Comparison of ENCODE assay signal across 8 cellular contexts in the genomic region with DNA sequence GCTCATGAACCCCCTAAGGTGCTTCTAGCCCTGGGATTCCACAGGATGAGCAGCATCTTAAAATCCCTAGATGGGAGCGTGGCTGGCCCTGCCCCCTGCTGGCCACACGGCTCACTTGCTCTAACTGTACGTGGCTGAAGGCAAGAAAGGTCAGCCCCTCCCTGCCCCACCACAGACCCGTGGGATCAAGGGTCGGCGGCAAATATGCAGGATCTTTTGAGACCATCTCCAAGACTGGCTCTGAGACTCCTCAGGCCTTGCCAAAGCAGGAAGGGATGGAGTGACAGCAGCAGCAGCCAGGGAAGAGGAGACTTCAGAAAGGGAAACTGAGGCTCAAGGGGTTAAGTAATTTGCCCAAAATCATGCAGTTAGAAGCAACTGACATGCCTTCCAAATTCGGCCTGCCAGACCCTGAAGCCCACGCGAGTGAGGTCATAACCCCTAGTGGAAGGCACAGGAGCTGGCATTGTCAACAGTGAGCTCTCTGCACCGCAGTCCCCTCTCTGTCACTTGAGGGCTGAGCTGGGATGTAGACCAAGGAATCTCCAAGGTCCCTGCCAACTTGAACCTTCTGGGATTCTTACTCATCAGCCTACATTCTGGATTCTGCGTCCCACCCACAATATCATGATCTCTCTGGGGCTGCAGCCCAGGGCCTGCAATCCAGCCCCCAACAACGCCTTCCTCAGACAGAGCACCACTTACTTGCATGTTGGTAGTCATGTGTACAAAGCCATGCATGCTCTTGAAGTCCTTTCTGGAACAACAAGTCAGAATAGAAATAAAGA. TPM values are rescaled to one million over a fixed set of nuclear protein-coding genes. Genes with fewer than 3 reads are reported as not detected.
DNase-seq lines count a peak whose midpoint lies in the region; ATAC-seq and TF ChIP-seq lines count a peak whose summit lies in the region.

No MANE protein-coding gene starts in this region.

- peaks cover 9% of the 10 kb centered on the region for H3K4me1 Mint-ChIP-seq in activated naive CD8-positive, alpha-beta T cell treated with anti-CD3 and anti-CD28 coated beads, Interleukin-2, amount 50 U/mL, for 24 hours

- no peaks in the 10 kb centered on the region for H3K27me3 Mint-ChIP-seq in activated naive CD8-positive, alpha-beta T cell treated with anti-CD3 and anti-CD28 coated beads, Interleukin-2, amount 50 U/mL, for 24 hours

- peaks cover 0 to 60% (median 6%) of the 10 kb centered on the region in 9 donors for H3K36me3 ChIP-seq in heart right ventricle

- in situ Hi-C loops in ACHN (cut with HindIII; ENCODE audit: low pct_ligation_motif_present, low pct_unique_long_range_greater_than_20kb, low sequenced_read_pairs): no loop called here

- H3K36me3 Mint-ChIP-seq in activated naive CD8-positive, alpha-beta T cell treated with anti-CD3 and anti-CD28 coated beads, Interleukin-2, amount 50 U/mL, for 24 hours (ENCODE audit: low read depth): no peaks in the 10 kb centered on the region

- intact Hi-C loops in heart right ventricle (cut with DNase I): loop anchor here in 9 of 10 donors (1.0 to 10.0 kb wide), 4 partner anchors 67 to 184 kb away; a partner anchor contains a TSS

- no peak overlapping the region for H3K27ac Mint-ChIP-seq in activated naive CD8-positive, alpha-beta T cell treated with anti-CD3 and anti-CD28 coated beads, Interleukin-2, amount 50 U/mL, for 24 hours

- H3K4me3 Mint-ChIP-seq in activated naive CD8-positive, alpha-beta T cell treated with anti-CD3 and anti-CD28 coated beads, Interleukin-2, amount 50 U/mL, for 24 hours: no peak overlapping the region

- TF ChIP-seq CTCF in LNCaP clone FGC (IDR thresholded peaks at IDR 0.05; ENCODE audit: control insufficient read depth, extremely low read depth, insufficient read depth) (peak; percentile 96), heart right ventricle (IDR thresholded peaks at IDR 0.05) (peak; percentile 78 to 95 (median 90))

- no peaks in the 10 kb centered on the region for H3K9me3 Mint-ChIP-seq in activated naive CD8-positive, alpha-beta T cell treated with anti-CD3 and anti-CD28 coated beads, Interleukin-2, amount 50 U/mL, for 24 hours

- no peaks in the 10 kb centered on the region for H3K27me3 ChIP-seq in heart right ventricle

- WGBS in heart right ventricle, 2 donors: 29% methylated on average over 12 of the region's 12 CpGs

- no peaks in the 10 kb centered on the region for H3K9me3 ChIP-seq in heart right ventricle

- DNase-seq in ACHN (peak; percentile 66), LNCaP clone FGC (ENCODE audit: low read depth) (peak; percentile 32), SW 1271 (lab: John Stamatoyannopoulos, UW) (peak; percentile 46 to 56), heart right ventricle (peak; percentile 80 to 82), renal cortical epithelial cell (ENCODE audit: low read depth) (peak; percentile 32)
- peak; percentile 80 for DNase-seq in activated naive CD8-positive, alpha-beta T cell treated with anti-CD3 and anti-CD28 coated beads, Interleukin-2, amount 50 U/mL, for 24 hours

- peaks cover 0 to 9% (median 6%) of the 10 kb centered on the region in 9 donors for H3K4me1 ChIP-seq in heart right ventricle

- H3K4me3 ChIP-seq in LNCaP clone FGC (ENCODE audit: low read depth, low read length) (no peak overlapping the region), heart right ventricle (no peak overlapping the region)

- H3K27ac ChIP-seq in heart right ventricle: no peak overlapping the region

- ATAC-seq in GM18502 (IDR thresholded peaks at IDR 0.05; ENCODE audit: poor library complexity, unreplicated experiment) (peak; percentile 75), heart right ventricle (peak; percentile 73 to 91 (median 85)), GM18873 (IDR thresholded peaks at IDR 0.05; ENCODE audit: low FRiP score, unreplicated experiment) (no peak)
- ATAC-seq in activated naive CD8-positive, alpha-beta T cell treated with anti-CD3 and anti-CD28 coated beads, Interleukin-2, amount 50 U/mL, for 24 hours: peak; percentile 84

RNA-seq across cellular contexts. Expression of a gene that starts 31.4 kb away (rescaled TPM):
- 100 to 1,000 TPM in 1 of 10 donors, 10 to 100 TPM in 9; 14.9 to 127 (median 36.1) TPM for total RNA-seq in heart right ventricle
- polyA plus RNA-seq in heart right ventricle: 10 to 100 TPM in 1 of 2 donors, 1 to 10 TPM in 1; 9.7 to 49.5 TPM
- 2.1 and 6.7 TPM in 2 replicates for total RNA-seq in renal cortical epithelial cell

RNA-seq across cellular contexts. Expression of a gene that starts 38.4 kb away (rescaled TPM):
- 10 to 100 TPM; 46.4 to 77.9 (median 60.1) TPM for total RNA-seq in heart right ventricle
- polyA plus RNA-seq in heart right ventricle: 100 to 1,000 TPM in 1 of 2 donors, 10 to 100 TPM in 1; 31.9 to 107 TPM
- total RNA-seq in renal cortical epithelial cell: 32.1 and 32.5 TPM in 2 replicates
